In genomic region chr17:2222301-2222700, GRCh38 we compare ENCODE assay signal across 12 cellular contexts.
DNase-seq lines count a peak whose midpoint lies in the region; TF ChIP-seq lines count a peak whose summit lies in the region.
"Had no signal": no experiment of that assay in that cellular context is flagged by ENCODE, and none has a peak within 500 bp of the region (broad histone marks: within the 10 kb centered on the region; RNA-seq: fewer than 3 reads in every experiment).

No MANE protein-coding gene starts in this region.

- H4K8ac ChIP-seq in H9 (replicated peaks; ENCODE audit: insufficient read length, low read depth, low read length) (no peak overlapping the region), trophoblast cell (ENCODE audit: low read depth, low read length) (no peak overlapping the region)

- peaks cover 0 to 9% (median 8%) of the 10 kb centered on the region in 3 experiments; a peak in 4 of 7 replicates for H3K36me3 Mint-ChIP-seq in H9 (ENCODE audit: insufficient read depth in 1 of 3, low read depth in 3 of 3)

- no peak overlapping the region for H2BK120ac ChIP-seq in H9 (ENCODE audit: low read depth, low read length, poor library complexity, severe bottlenecking)
- H2BK120ac ChIP-seq in trophoblast cell (ENCODE audit: insufficient read depth, low read length, poor library complexity): no peak overlapping the region

- H3K27me3 Mint-ChIP-seq in H9 (ENCODE audit: low read depth): no peaks in the 10 kb centered on the region
- H3K27me3 Mint-ChIP-seq: IgD-negative memory B cell had no signal

- H3K27ac Mint-ChIP-seq in H9: no peak overlapping the region

- H3K18ac ChIP-seq in H9 (ENCODE audit: insufficient read length, low read depth, low read length): no peak overlapping the region
- no peak overlapping the region for H3K18ac ChIP-seq in trophoblast cell (ENCODE audit: low read length)

- H2BK20ac ChIP-seq in H9 (ENCODE audit: low read depth, low read length, poor library complexity, severe bottlenecking): no peak overlapping the region

- no peaks in the 10 kb centered on the region for H3K9me2 ChIP-seq in GM23248 (ENCODE audit: insufficient read depth)

- H3K4me1 ChIP-seq in ACC112 (ENCODE audit: control insufficient read depth, insufficient read depth, low read length, unreplicated experiment) (peaks cover 16% of the 10 kb centered on the region), GM23248 (ENCODE audit: insufficient read depth) (peaks cover 18% of the 10 kb centered on the region), muscle layer of colon (ENCODE audit: insufficient read depth, low read length) (peaks cover 15% of the 10 kb centered on the region), H9 (ENCODE audit: insufficient read depth, low read length) (no peaks in the 10 kb centered on the region), trophoblast cell (ENCODE audit: control insufficient read depth in 1 of 2, insufficient read depth in 2 of 2, low read length in 2 of 2) (no peaks in the 10 kb centered on the region)
- no peaks in the 10 kb centered on the region for H3K4me1 ChIP-seq in effector memory CD4-positive, alpha-beta T cell (ENCODE audit: control insufficient read depth, insufficient read depth, low read length, poor library complexity, severe bottlenecking)

- H2AK5ac ChIP-seq in H9 (ENCODE audit: insufficient read length, low read length) (no peak overlapping the region), trophoblast cell (ENCODE audit: low read length) (no peak overlapping the region)

- H3K4me1 Mint-ChIP-seq in H9: peaks cover 2 to 6% of the 10 kb centered on the region in 2 experiments; a peak in 2 of 4 replicates

- H3T11ph ChIP-seq in H9 (ENCODE audit: low read length): no peak overlapping the region

- H2AFZ ChIP-seq in ACC112 (ENCODE audit: low read length, unreplicated experiment): no peak overlapping the region
- no peak overlapping the region for H2AFZ ChIP-seq in GM23248
- no peak overlapping the region for H2AFZ ChIP-seq in H9 (ENCODE audit: low read length)
- no peak overlapping the region for H2AFZ ChIP-seq in trophoblast cell (ENCODE audit: insufficient read depth, low read length, poor library complexity)

- H3K23ac ChIP-seq in H9 (ENCODE audit: insufficient read length, low read depth, low read length): no peak overlapping the region
- H3K23ac ChIP-seq in trophoblast cell (ENCODE audit: low read length): no peak overlapping the region

- no peaks in the 10 kb centered on the region for H3K9me3 Mint-ChIP-seq in H9
- H3K9me3 Mint-ChIP-seq: IgD-negative memory B cell had no signal

- in situ Hi-C loops in GM23248 (cut with MboI): no loop called here

- H3K9me3 ChIP-seq in GM23248 (ENCODE audit: low read depth) (no peaks in the 10 kb centered on the region), muscle layer of colon (ENCODE audit: low read length) (no peaks in the 10 kb centered on the region), H9 (ENCODE audit: control insufficient read depth, low read depth, low read length) (no peaks in the 10 kb centered on the region), trophoblast cell (ENCODE audit: insufficient read depth, low read depth, low read length) (no peaks in the 10 kb centered on the region)
- no peaks in the 10 kb centered on the region for H3K9me3 ChIP-seq in effector memory CD4-positive, alpha-beta T cell (ENCODE audit: control insufficient read depth, low read length)
- H3K9me3 ChIP-seq: ovary had no signal

- H3K4ac ChIP-seq in H9 (ENCODE audit: low read depth, low read length): no peak overlapping the region
- H3K4ac ChIP-seq in trophoblast cell (ENCODE audit: low read depth, low read length): no peak overlapping the region

- H3K27me3 ChIP-seq in ACC112 (ENCODE audit: insufficient read depth, low read length) (no peaks in the 10 kb centered on the region), GM23248 (replicated peaks; ENCODE audit: insufficient read depth) (no peaks in the 10 kb centered on the region), muscle layer of colon (ENCODE audit: control insufficient read depth in 1 of 2, insufficient read depth in 2 of 2, low read length in 2 of 2) (no peaks in the 10 kb centered on the region), H9 (ENCODE audit: insufficient read depth, low read length) (no peaks in the 10 kb centered on the region), trophoblast cell (ENCODE audit: insufficient read depth, low read length) (no peaks in the 10 kb centered on the region)
- no peaks in the 10 kb centered on the region for H3K27me3 ChIP-seq in effector memory CD4-positive, alpha-beta T cell (replicated peaks; ENCODE audit: control insufficient read depth, insufficient read depth, low read length, poor library complexity, severe bottlenecking)
- H3K27me3 ChIP-seq: ovary had no signal

- peaks cover 3% of the 10 kb centered on the region; the same call in 1 of the 2 replicates for H3K36me3 ChIP-seq in ACC112 (ENCODE audit: insufficient read depth, low read length)
- 0 out of 2 replicates have a peak, but pooled peaks cover 4% of the 10 kb centered on the region for H3K36me3 ChIP-seq in GM23248 (ENCODE audit: low read depth)
- H3K36me3 ChIP-seq in effector memory CD4-positive, alpha-beta T cell (ENCODE audit: control insufficient read depth, insufficient read depth, low read length): peaks cover 5% of the 10 kb centered on the region
- peaks cover 6% of the 10 kb centered on the region for H3K36me3 ChIP-seq in muscle layer of colon (ENCODE audit: insufficient read depth, low read length)
- peaks cover 0 to 5% of the 10 kb centered on the region in 2 experiments for H3K36me3 ChIP-seq in trophoblast cell (ENCODE audit: control insufficient read depth in 1 of 2, insufficient read depth in 2 of 2, low read length in 2 of 2)
- H3K36me3 ChIP-seq: ovary had no signal

- H4K5ac ChIP-seq in H9 (ENCODE audit: insufficient read length, low read depth, low read length): no peak overlapping the region

- no peak overlapping the region for H4K12ac ChIP-seq in trophoblast cell (ENCODE audit: low read depth, low read length)

- H4K91ac ChIP-seq in H9 (ENCODE audit: insufficient read length, low read depth, low read length) (no peak overlapping the region), trophoblast cell (ENCODE audit: low read depth, low read length) (no peak overlapping the region)

- H3F3A ChIP-seq in GM23248 (ENCODE audit: insufficient read depth): peaks cover 20% of the 10 kb centered on the region; the same call in 1 of the 2 replicates

- no peak overlapping the region for H2BK15ac ChIP-seq in H9 (ENCODE audit: low read depth, low read length)

- H2BK5ac ChIP-seq in H9 (ENCODE audit: insufficient read length, low read length) (no peak overlapping the region), trophoblast cell (ENCODE audit: low read depth, low read length, poor library complexity) (no peak overlapping the region)

- WGBS in GM23248 (ENCODE audit: low coverage in 1 of 2, low lambda C conversion rate in 2 of 2, missing lambda C conversion rate in 2 of 2), 2 experiments: 81 to 82% methylated on average over 4 to 5 of the region's 5 CpGs
- WGBS in H9 (ENCODE audit: extremely low coverage, insufficient read length, low lambda C conversion rate): no CpG with 5 or more reads among the region's 5 CpGs
- no CpG with 5 or more reads among the region's 5 CpGs for WGBS in trophoblast cell (ENCODE audit: extremely low coverage, insufficient coverage, insufficient read length)

- H3K79me2 ChIP-seq in ACC112 (ENCODE audit: control insufficient read depth, insufficient read depth, low read length, unreplicated experiment) (no peaks in the 10 kb centered on the region), GM23248 (ENCODE audit: insufficient read depth) (peaks cover 81% of the 10 kb centered on the region), H9 (ENCODE audit: insufficient read depth, low read length) (no peaks in the 10 kb centered on the region), trophoblast cell (ENCODE audit: control insufficient read depth, insufficient read depth, low read length, poor library complexity) (no peaks in the 10 kb centered on the region)

- no peak overlapping the region for H3K56ac ChIP-seq in H9 (ENCODE audit: insufficient read length, low read depth, low read length)

- H2BK12ac ChIP-seq in H9 (ENCODE audit: insufficient read length, low read depth, low read length): no peak overlapping the region
- no peak overlapping the region for H2BK12ac ChIP-seq in trophoblast cell (ENCODE audit: low read length)

- no peaks in the 10 kb centered on the region for H4K20me1 ChIP-seq in GM23248 (ENCODE audit: insufficient read depth)
- H4K20me1 ChIP-seq in H9 (ENCODE audit: control insufficient read depth, insufficient read depth, insufficient read length): no peaks in the 10 kb centered on the region

- no peak overlapping the region for H3K14ac ChIP-seq in H9 (ENCODE audit: insufficient read depth, low read length)
- no peak overlapping the region for H3K14ac ChIP-seq in trophoblast cell (ENCODE audit: low read length)

- peak overlapping the region; percentile 59 for H3K9ac ChIP-seq in GM23248
- no peak overlapping the region for H3K9ac ChIP-seq in muscle layer of colon (ENCODE audit: low read length)
- H3K9ac ChIP-seq in H9 (ENCODE audit: extremely low read depth, insufficient read length, low read length): no peak overlapping the region
- no peak overlapping the region for H3K9ac ChIP-seq in trophoblast cell (ENCODE audit: low read length)

- H3K79me1 ChIP-seq in H9 (ENCODE audit: insufficient read depth, low read depth, low read length, poor library complexity, severe bottlenecking) (no peaks in the 10 kb centered on the region), trophoblast cell (ENCODE audit: low read length) (no peaks in the 10 kb centered on the region)

- H3K4me2 ChIP-seq in GM23248 (ENCODE audit: unreplicated experiment): peak overlapping the region; percentile 34
- no peak overlapping the region for H3K4me2 ChIP-seq in H9 (ENCODE audit: insufficient read depth, insufficient read length, low read length)
- no peak overlapping the region for H3K4me2 ChIP-seq in trophoblast cell (ENCODE audit: low read length)

- peak overlapping the region; percentile 90 for H3K27ac ChIP-seq in ACC112 (ENCODE audit: low read depth, low read length)
- peak overlapping the region; percentile 57 for H3K27ac ChIP-seq in GM23248
- H3K27ac ChIP-seq in effector memory CD4-positive, alpha-beta T cell (ENCODE audit: insufficient read depth, low read length, poor library complexity, severe bottlenecking): peak overlapping the region; percentile 2
- peak overlapping the region; percentile 41 for H3K27ac ChIP-seq in muscle layer of colon (ENCODE audit: low read depth, low read length)
- H3K27ac ChIP-seq in H9 (ENCODE audit: insufficient read length, low read depth, low read length): no peak overlapping the region
- no peak overlapping the region for H3K27ac ChIP-seq in trophoblast cell (ENCODE audit: low read depth, low read length)
- H3K27ac ChIP-seq: ovary had no signal

- TF ChIP-seq CTCF in H9 (conservative IDR thresholded peaks at IDR 0.05): no peak

- DNase-seq in GM23248 (peak; percentile 32), H9 (no peak), anterior cingulate cortex (lab: John Stamatoyannopoulos, UW) (no peak), trophoblast cell (no peak), COR-L47 (lab: John Stamatoyannopoulos, UW) (no peak)
- DNase-seq in effector memory CD4-positive, alpha-beta T cell: no peak
- DNase-seq: NCI-H1436, NCI-H526 had no signal

- H3K23me2 ChIP-seq in H9 (ENCODE audit: insufficient read length, low read depth, low read length, poor library complexity, severe bottlenecking): no peaks in the 10 kb centered on the region

- H3K4me3 Mint-ChIP-seq in H9: no peak overlapping the region
- H3K4me3 Mint-ChIP-seq: IgD-negative memory B cell had no signal

- H3K4me3 ChIP-seq in ACC112 (ENCODE audit: low read depth, low read length) (peak overlapping the region; percentile 46; the same call in 1 of the 2 replicates), GM23248 (no peak overlapping the region), muscle layer of colon (ENCODE audit: low read depth in 1 of 2, low read length in 2 of 2) (no peak overlapping the region), trophoblast cell (ENCODE audit: low read depth, low read length) (no peak overlapping the region)
- H3K4me3 ChIP-seq in effector memory CD4-positive, alpha-beta T cell (ENCODE audit: insufficient read depth, low read depth, low read length, poor library complexity, severe bottlenecking): no peak overlapping the region
- H3K4me3 ChIP-seq: ovary had no signal

Comparison
In these comparisons a context has a peak if more than half of its experiments do, and no peak if none do; other contexts are left out.
1. H3K27ac ChIP-seq: peak in ACC112 (single experiment), GM23248 (single experiment), effector memory CD4-positive, alpha-beta T cell (single experiment) and muscle layer of colon (single experiment); none in H9 (single experiment) and trophoblast cell (single experiment).